In genomic region chr1:24321150-24321549, GRCh38 we compare ENCODE assay signal across 11 cellular contexts. TPM values are rescaled to one million over a fixed set of nuclear protein-coding genes. Genes with fewer than 3 reads are reported as not detected.
A peak's percentile ranks its signal among the peaks of the same experiment; 100 is the strongest.
DNase-seq lines count a peak whose midpoint lies in the region; ATAC-seq, FAIRE-seq and TF ChIP-seq lines count a peak whose summit lies in the region.
"Had no signal": no experiment of that assay in that cellular context is flagged by ENCODE, and none has a peak within 500 bp of the region (broad histone marks: within the 10 kb centered on the region; RNA-seq: fewer than 3 reads in every experiment).

No MANE protein-coding gene starts in this region.

- H3K9me3 ChIP-seq in smooth muscle cell (replicated peaks; ENCODE audit: low read depth): no peaks in the 10 kb centered on the region

- H3K4me2 ChIP-seq in smooth muscle cell: peak overlapping the region; percentile 85

- no peaks in the 10 kb centered on the region for H3K9me3 Mint-ChIP-seq in T-helper 2 cell treated with Interferon-gamma antibody and Interleukin-4, amounts not matched to agents 5 μg/mL and 100 μg/mL, for 36 hours

- no peaks in the 10 kb centered on the region for H3K36me3 ChIP-seq in smooth muscle cell (ENCODE audit: low read depth)

- peak overlapping the region; percentile 100 for H3K27ac ChIP-seq in foreskin keratinocyte
- H3K27ac ChIP-seq in smooth muscle cell (ENCODE audit: low read depth): peak overlapping the region; percentile 83

- no peak for TF ChIP-seq CTCF in foreskin keratinocyte (conservative IDR thresholded peaks at IDR 0.05)
- TF ChIP-seq CTCF in smooth muscle cell (IDR thresholded peaks at IDR 0.05; ENCODE audit: borderline replicate concordance, insufficient read depth, poor library complexity, severe bottlenecking): no peak

- H2AFZ ChIP-seq in smooth muscle cell (ENCODE audit: low read depth): no peak overlapping the region

- H3K4me1 ChIP-seq in foreskin keratinocyte (peaks cover 52% of the 10 kb centered on the region), smooth muscle cell (ENCODE audit: low read depth) (peaks cover 32% of the 10 kb centered on the region)

- no peaks in the 10 kb centered on the region for H3K27me3 ChIP-seq in foreskin keratinocyte
- H3K27me3 ChIP-seq in smooth muscle cell (ENCODE audit: low read depth): no peaks in the 10 kb centered on the region

- no peak for FAIRE-seq in frontal cortex (lab: Jason Lieb, UNC)

- no peaks in the 10 kb centered on the region for H3K79me2 ChIP-seq in smooth muscle cell (ENCODE audit: low read depth)

- peak overlapping the region; percentile 66 for H3K9ac ChIP-seq in smooth muscle cell (ENCODE audit: low read depth)

- H3F3A ChIP-seq in smooth muscle cell (ENCODE audit: low read depth): peaks cover 4% of the 10 kb centered on the region

- peak overlapping the region; percentile 53 for H3K4me3 Mint-ChIP-seq in T-helper 2 cell treated with Interferon-gamma antibody and Interleukin-4, amounts not matched to agents 5 μg/mL and 100 μg/mL, for 36 hours

- no peaks in the 10 kb centered on the region for H3K36me3 Mint-ChIP-seq in T-helper 2 cell treated with Interferon-gamma antibody and Interleukin-4, amounts not matched to agents 5 μg/mL and 100 μg/mL, for 36 hours (ENCODE audit: low read depth)

- 27% methylated on average over 7 of the region's 7 CpGs for WGBS in smooth muscle cell (ENCODE audit: low lambda C conversion rate)

- peak overlapping the region; percentile 43 for H3K4me3 ChIP-seq in smooth muscle cell

- no peaks in the 10 kb centered on the region for H4K20me1 ChIP-seq in smooth muscle cell (ENCODE audit: low read depth)

- H3K27me3 Mint-ChIP-seq in T-helper 2 cell treated with Interferon-gamma antibody and Interleukin-4, amounts not matched to agents 5 μg/mL and 100 μg/mL, for 36 hours (ENCODE audit: low read depth): peaks cover 93% of the 10 kb centered on the region

- no peak for ATAC-seq in foreskin keratinocyte

- no peak overlapping the region for H3K27ac Mint-ChIP-seq in T-helper 2 cell treated with Interferon-gamma antibody and Interleukin-4, amounts not matched to agents 5 μg/mL and 100 μg/mL, for 36 hours

- peaks cover 41% of the 10 kb centered on the region for H3K4me1 Mint-ChIP-seq in T-helper 2 cell treated with Interferon-gamma antibody and Interleukin-4, amounts not matched to agents 5 μg/mL and 100 μg/mL, for 36 hours (ENCODE audit: low read depth)

- DNase-seq in HT-29 (ENCODE audit: low spot score) (peak; percentile 16), foreskin keratinocyte (peak in 1 of 2 donors; percentile 59), smooth muscle cell (lab: John Stamatoyannopoulos, UW; ENCODE audit: unreplicated experiment) (no peak), NCI-H146 (lab: John Stamatoyannopoulos, UW) (no peak), frontal cortex (ENCODE audit: low spot score in 2 of 2) (no peak)
- DNase-seq in T-helper 2 cell treated with Interferon-gamma antibody and Interleukin-4, amounts not matched to agents 5 μg/mL and 100 μg/mL, for 36 hours (ENCODE audit: low spot score): no peak
- no peak for DNase-seq in effector CD8-positive, alpha-beta T cell (lab: John Stamatoyannopoulos, UW)

RNA-seq across cellular contexts. Expression of gene GRHL3, which starts 2.0 kb away (rescaled TPM):
- total RNA-seq in HT-29 (2014; rRNA removed; shearing (Covaris generic)): 5.5 and 9.0 TPM in 2 replicates
- total RNA-seq in foreskin keratinocyte (2.2 and 2.5 TPM in 2 replicates), smooth muscle cell (5.6 and 10.5 TPM in 2 replicates), frontal cortex (not detected)
- polyA plus RNA-seq in foreskin keratinocyte (1.2 and 1.5 TPM in 2 replicates), smooth muscle cell (0.87 and 4.9 TPM in 2 replicates)
- total RNA-seq: fibroblast of villous mesenchyme, M059J, pulmonary artery endothelial cell, SK-MEL-5 had no signal
